ENCODE assay signal across 19 cellular contexts in the genomic region with DNA sequence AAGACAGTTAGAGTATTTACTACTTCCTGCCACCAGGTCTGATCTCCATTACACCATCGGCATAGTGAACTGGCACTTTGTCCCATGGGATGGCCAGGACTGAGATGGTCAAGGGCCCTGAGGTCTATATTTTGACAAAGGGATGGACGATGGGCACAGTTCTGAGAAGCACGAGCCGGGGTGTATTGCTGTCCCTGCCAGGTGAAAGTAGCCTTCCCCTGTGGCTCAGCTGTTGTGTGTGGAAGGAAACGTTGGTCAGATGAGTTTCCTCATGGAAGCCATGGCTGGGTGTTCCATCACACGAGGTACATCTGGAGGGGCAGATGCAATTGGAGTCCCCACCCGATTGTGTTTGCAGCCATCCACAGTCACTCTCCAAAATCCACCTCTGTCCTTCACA.
"Had no signal": no experiment of that assay in that cellular context is flagged by ENCODE, and none has a peak within 500 bp of the region (broad histone marks: within the 10 kb centered on the region; RNA-seq: fewer than 3 reads in every experiment).

No MANE protein-coding gene starts in this region.

- H3K36me3 ChIP-seq: esophagus muscularis mucosa, gastroesophageal sphincter, heart left ventricle, left lung, lower lobe of right lung had no signal

- H3K27ac Mint-ChIP-seq: mesothelial cell of epicardium; naive B cell; naive thymus-derived CD8-positive, alpha-beta T cell had no signal

- H3K4me1 ChIP-seq: esophagus muscularis mucosa, foreskin keratinocyte, gastroesophageal sphincter, left lung, lower lobe of right lung had no signal

- H3K4me3 ChIP-seq: coronary artery, dorsolateral prefrontal cortex, esophagus muscularis mucosa, gastroesophageal sphincter, heart left ventricle, left lung, lower lobe of right lung, mucosa of descending colon had no signal

- H3K4me3 Mint-ChIP-seq: mesothelial cell of epicardium; naive B cell; naive thymus-derived CD8-positive, alpha-beta T cell had no signal

- H3K36me3 Mint-ChIP-seq: mesothelial cell of epicardium had no signal

- ATAC-seq: foreskin keratinocyte; gastroesophageal sphincter; heart left ventricle; left cardiac atrium; left lung; left ventricle myocardium superior; lower lobe of right lung; mucosa of descending colon; naive thymus-derived CD8-positive, alpha-beta T cell had no signal

- H3K27ac ChIP-seq: coronary artery, dorsolateral prefrontal cortex, esophagus muscularis mucosa, foreskin keratinocyte, gastroesophageal sphincter, heart left ventricle, left lung, lower lobe of right lung had no signal

- DNase-seq: dermis blood vessel endothelial cell; dorsolateral prefrontal cortex; effector CD4-positive, alpha-beta T cell; effector memory CD4-positive, alpha-beta T cell; foreskin keratinocyte; heart left ventricle; hippocampal formation; left cardiac atrium; left ventricle myocardium superior; lower lobe of right lung; mesenchymal stem cell; mucosa of descending colon; naive B cell; naive thymus-derived CD8-positive, alpha-beta T cell had no signal

- H3K4me1 Mint-ChIP-seq: mesothelial cell of epicardium; naive thymus-derived CD8-positive, alpha-beta T cell had no signal
